10 cellular contexts compared by ENCODE assay signal in the genomic region with DNA sequence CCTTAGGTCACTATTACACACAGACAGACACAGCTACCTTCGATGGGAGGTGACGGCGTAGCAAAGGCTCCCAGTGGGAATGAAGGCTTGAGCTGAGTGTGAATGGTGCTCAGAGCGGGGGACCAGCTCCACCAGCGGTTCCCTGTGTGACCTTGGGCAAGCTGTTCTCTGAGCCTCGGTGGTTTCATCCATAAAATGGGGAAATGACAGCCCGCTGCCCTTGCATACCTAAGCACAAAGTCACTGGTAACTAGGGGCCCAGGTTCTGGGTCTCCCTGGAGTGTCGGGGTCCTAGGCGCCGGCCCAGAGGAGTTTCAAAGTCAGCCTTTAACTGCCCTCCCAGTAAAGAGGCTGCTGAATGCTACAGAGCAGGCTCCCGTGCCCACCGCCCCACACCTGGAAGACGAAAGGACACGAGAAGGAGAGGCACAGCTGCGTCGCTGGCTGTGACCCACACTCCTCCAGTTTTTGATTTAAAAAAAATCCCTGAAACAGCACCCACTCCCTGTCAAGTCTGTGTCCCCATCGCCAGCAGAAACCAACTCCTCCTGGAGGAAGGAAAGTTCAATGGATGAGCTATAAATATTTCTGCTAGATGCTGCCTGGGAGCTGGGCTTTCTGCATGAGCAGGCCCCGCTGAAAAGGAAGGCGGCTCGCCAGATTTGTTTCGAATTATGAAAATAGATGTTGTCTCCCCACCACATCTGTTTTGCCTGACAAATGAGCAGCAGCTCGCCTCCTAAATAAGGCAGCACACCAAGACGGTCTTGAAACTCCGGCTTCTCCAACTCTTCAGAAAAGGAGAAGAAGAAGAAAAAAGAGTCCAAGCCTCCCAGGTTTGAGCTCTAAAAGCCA. TPM values are rescaled to one million over a fixed set of nuclear protein-coding genes. Genes with fewer than 3 reads are reported as not detected.
DNase-seq lines count a peak whose midpoint lies in the region; ATAC-seq and TF ChIP-seq lines count a peak whose summit lies in the region.
"Had no signal": no experiment of that assay in that cellular context is flagged by ENCODE, and none has a peak within 500 bp of the region (broad histone marks: within the 10 kb centered on the region; RNA-seq: fewer than 3 reads in every experiment).

No MANE protein-coding gene starts in this region.

- no peaks in the 10 kb centered on the region for H4K20me1 ChIP-seq in OCI-LY7 (ENCODE audit: insufficient read depth, low read length)

- H3K18ac ChIP-seq in trophoblast cell (ENCODE audit: low read length): peak overlapping the region; percentile 57

- intact Hi-C loops in OCI-LY7 (cut with micrococcal nuclease; ENCODE audit: unreplicated experiment) (loop anchor here (5.0 kb wide), 3 partner anchors 200 to 365 kb away; partner anchors contain the start of gene RBM38), testis (cut with DNase I; ENCODE audit: low total_unique reads) (no loop called here)

- ATAC-seq in GM18519 (IDR thresholded peaks at IDR 0.05; ENCODE audit: low FRiP score, unreplicated experiment) (peak; percentile 26), GM21825 (IDR thresholded peaks at IDR 0.05; ENCODE audit: unreplicated experiment) (peak; percentile 22)

- H2BK5ac ChIP-seq in trophoblast cell (ENCODE audit: low read depth, low read length, poor library complexity): no peak overlapping the region

- H3K9me2 ChIP-seq in OCI-LY7 (ENCODE audit: insufficient read depth, low read length): no peaks in the 10 kb centered on the region

- TF ChIP-seq CTCF in OCI-LY7 (conservative IDR thresholded peaks at IDR 0.05; ENCODE audit: low read length) (no peak), type B pancreatic cell (conservative IDR thresholded peaks at IDR 0.05) (no peak), testis (IDR thresholded peaks at IDR 0.05) (no peak)

- H4K91ac ChIP-seq in trophoblast cell (ENCODE audit: low read depth, low read length): no peak overlapping the region

- H2BK120ac ChIP-seq in trophoblast cell (ENCODE audit: insufficient read depth, low read length, poor library complexity): no peak overlapping the region

- H4K8ac ChIP-seq in trophoblast cell (ENCODE audit: low read depth, low read length): no peak overlapping the region

- H3K36me3 ChIP-seq in OCI-LY7 (ENCODE audit: insufficient read depth, low read length) (no peaks in the 10 kb centered on the region), trophoblast cell (ENCODE audit: control insufficient read depth in 1 of 2, insufficient read depth in 2 of 2, low read length in 2 of 2) (peaks cover 9 to 16% of the 10 kb centered on the region in 2 experiments), testis (ENCODE audit: low read depth, missing control alignments) (no peaks in the 10 kb centered on the region)

- no CpG with 5 or more reads among the region's 24 CpGs for WGBS in trophoblast cell (ENCODE audit: extremely low coverage, insufficient coverage, insufficient read length)
- 78 to 86% methylated on average over 21 to 24 of the region's 24 CpGs for WGBS in testis, 2 donors

- H3K27ac ChIP-seq in OCI-LY7 (ENCODE audit: low read depth, low read length, poor library complexity, severe bottlenecking) (peak overlapping the region; percentile 99), trophoblast cell (ENCODE audit: low read depth, low read length) (no peak overlapping the region), testis (no peak overlapping the region)

- peak overlapping the region; percentile 35 for H3K4ac ChIP-seq in trophoblast cell (ENCODE audit: low read depth, low read length)

- H3K14ac ChIP-seq in trophoblast cell (ENCODE audit: low read length): no peak overlapping the region

- no peak overlapping the region for H2AK5ac ChIP-seq in trophoblast cell (ENCODE audit: low read length)

- H3K4me2 ChIP-seq in OCI-LY7 (ENCODE audit: low read length) (peak overlapping the region; percentile 94), trophoblast cell (ENCODE audit: low read length) (no peak overlapping the region)

- H3K4me3 ChIP-seq in OCI-LY7 (ENCODE audit: low read depth, low read length, poor library complexity, severe bottlenecking) (peak overlapping the region; percentile 64), trophoblast cell (ENCODE audit: low read depth, low read length) (no peak overlapping the region), testis (no peak overlapping the region)

- no peak overlapping the region for H4K12ac ChIP-seq in trophoblast cell (ENCODE audit: low read depth, low read length)

- peaks cover 30% of the 10 kb centered on the region for H3K27me3 Mint-ChIP-seq in type B pancreatic cell

- no peak overlapping the region for H3K9ac ChIP-seq in trophoblast cell (ENCODE audit: low read length)

- H3K79me1 ChIP-seq in trophoblast cell (ENCODE audit: low read length): peaks cover 7% of the 10 kb centered on the region

- H2AFZ ChIP-seq in OCI-LY7 (ENCODE audit: low read length) (no peak overlapping the region), trophoblast cell (ENCODE audit: insufficient read depth, low read length, poor library complexity) (no peak overlapping the region)

- H3K4me1 ChIP-seq in OCI-LY7 (ENCODE audit: insufficient read depth, low read length, poor library complexity, severe bottlenecking) (peaks cover 98% of the 10 kb centered on the region), trophoblast cell (ENCODE audit: control insufficient read depth in 1 of 2, insufficient read depth in 2 of 2, low read length in 2 of 2) (peaks cover 47% of the 10 kb centered on the region in 2 experiments), testis (peaks cover 18% of the 10 kb centered on the region)

- H2BK12ac ChIP-seq in trophoblast cell (ENCODE audit: low read length): no peak overlapping the region

- no peak overlapping the region for H3K23ac ChIP-seq in trophoblast cell (ENCODE audit: low read length)

- POLR2A ChIA-PET in OCI-LY7 (lab: Charles Lee): interaction anchor here (0.6 to 4.3 kb wide), 20 partner anchors 9 to 67 kb away, joined by 3 to 16 read pairs (median 4); partner anchors contain the start of gene PMEPA1

- no peak overlapping the region for H3K27ac Mint-ChIP-seq in type B pancreatic cell

- no peaks in the 10 kb centered on the region for H3K9me3 ChIP-seq in OCI-LY7 (ENCODE audit: low read length)
- peaks cover 2% of the 10 kb centered on the region for H3K9me3 ChIP-seq in trophoblast cell (ENCODE audit: insufficient read depth, low read depth, low read length)
- H3K9me3 ChIP-seq in testis: no peaks in the 10 kb centered on the region

- CTCF ChIA-PET in OCI-LY7 (lab: Charles Lee; ENCODE audit: unreplicated experiment): interaction anchor here (0.8 to 3.3 kb wide), 6 partner anchors 16 to 62 kb away, joined by 3 to 15 read pairs (median 6); partner anchors contain the start of gene ZBP1

- H3K36me3 Mint-ChIP-seq in type B pancreatic cell: peaks cover 3% of the 10 kb centered on the region

- DNase-seq in OCI-LY7 (ENCODE audit: low spot score) (peak; percentile 91), trophoblast cell (no peak), H4 (ENCODE audit: low spot score) (no peak), type B pancreatic cell (ENCODE audit: extremely low spot score, unreplicated experiment) (no peak), globus pallidus (ENCODE audit: low spot score) (no peak), testis (no peak)
- DNase-seq: activated naive CD4-positive, alpha-beta T cell treated with anti-CD3 and anti-CD28 coated beads, Interleukin-2, amount 50 U/mL, for 16 hours had no signal

- H3K79me2 ChIP-seq in OCI-LY7 (ENCODE audit: insufficient read depth, low read depth, low read length) (peaks cover 33% of the 10 kb centered on the region; the same call in 1 of the 2 replicates), trophoblast cell (ENCODE audit: control insufficient read depth, insufficient read depth, low read length, poor library complexity) (peaks cover 13% of the 10 kb centered on the region)

- no peaks in the 10 kb centered on the region for H3K9me3 Mint-ChIP-seq in type B pancreatic cell
- H3K9me3 Mint-ChIP-seq: neural crest cell had no signal

- TF ChIP-seq POLR2A in testis (IDR thresholded peaks at IDR 0.05): no peak

- H3K27me3 ChIP-seq in trophoblast cell (ENCODE audit: insufficient read depth, low read length) (no peaks in the 10 kb centered on the region), testis (no peaks in the 10 kb centered on the region)

- BruUV-seq in OCI-LY7 (replicated peaks; lab: Mats Ljungman, UMichigan): TSS peak; percentile 91

- H3K4me1 Mint-ChIP-seq in type B pancreatic cell (ENCODE audit: unreplicated experiment): peaks cover 73% of the 10 kb centered on the region

- no peak overlapping the region for H3K4me3 Mint-ChIP-seq in type B pancreatic cell
- H3K4me3 Mint-ChIP-seq: neural crest cell had no signal

RNA-seq across cellular contexts. Expression of gene PMEPA1, which starts 27.4 kb away (rescaled TPM):
- total RNA-seq in OCI-LY7 (2014; rRNA removed; shearing (Covaris generic)): 1.4 and 1.8 TPM in 2 replicates
- total RNA-seq in OCI-LY7 (2022): 3.7 and 4.3 TPM in 2 replicates
- polyA plus RNA-seq in trophoblast cell (2013): 43.9 and 46.9 TPM in 2 replicates
- total RNA-seq in H4 (2014; rRNA removed; shearing (Covaris generic)): 10.0 and 14.4 TPM in 2 replicates
- 4.3 and 8.8 TPM in 2 replicates for total RNA-seq in type B pancreatic cell (ENCODE audit: low replicate concordance)
- 10 to 100 TPM in 1 of 2 donors, 1 to 10 TPM in 1; 8.1 to 12.1 TPM for total RNA-seq in testis
- 16.8 TPM for polyA plus RNA-seq in testis (ENCODE audit: insufficient read depth, low read depth, low replicate concordance)
